Comparison of ENCODE assay signal across 8 cellular contexts in genomic region chr1:23556661-23557470, GRCh38. TPM values are rescaled to one million over a fixed set of nuclear protein-coding genes. Genes with fewer than 3 reads are reported as not detected.
DNase-seq lines count a peak whose midpoint lies in the region; ATAC-seq and TF ChIP-seq lines count a peak whose summit lies in the region.

No MANE protein-coding gene starts in this region.

- H3K4me2 ChIP-seq in SK-N-SH: peak overlapping the region; percentile 93

- H3K4me3 ChIP-seq in SK-N-SH (ENCODE audit: low read depth in 2 of 2, low read length in 1 of 2) (peak overlapping the region; percentile 88 to 92), sigmoid colon (peak overlapping the region; percentile 62 to 74 (median 68))

- CTCF ChIA-PET in SK-N-SH (lab: Yijun Ruan, JAX): interaction anchor here (1.3 to 18.2 kb wide), 9 partner anchors 8 to 135 kb away, joined by 3 to 708 read pairs (median 7); partner anchors contain the start of gene RPL11

- H3K9me2 ChIP-seq in SK-N-SH: no peaks in the 10 kb centered on the region

- intact Hi-C loops in sigmoid colon (cut with DNase I): loop anchor here (5.0 kb wide), 1 partner anchor 380 kb away; no protein-coding TSS in a partner anchor

- 47% methylated on average over 4 of the region's 4 CpGs for WGBS in SK-N-SH (ENCODE audit: low lambda C conversion rate)
- WGBS in sigmoid colon, 2 donors: 29 to 54% methylated on average over 4 of the region's 4 CpGs

- H4K20me1 ChIP-seq in SK-N-SH (ENCODE audit: insufficient read depth): peaks cover 30% of the 10 kb centered on the region

- peak; percentile 42 to 47 for DNase-seq in SHP77 (lab: John Stamatoyannopoulos, UW)
- DNase-seq in SHP77 treated with DMSO at 0.1 percent for 48 hours (lab: John Stamatoyannopoulos, UW): no peak
- no peak for DNase-seq in SK-N-SH
- peak; percentile 32 for DNase-seq in fibroblast of peridontal ligament (ENCODE audit: extremely low read depth)
- DNase-seq in sigmoid colon: no peak
- no peak for DNase-seq in LoVo (ENCODE audit: low spot score)

- H2AFZ ChIP-seq in SK-N-SH (ENCODE audit: low read depth): no peak overlapping the region

- peak overlapping the region; percentile 99 for H3K9ac ChIP-seq in SK-N-SH

- no peak for ATAC-seq in HG03175 (IDR thresholded peaks at IDR 0.05; ENCODE audit: unreplicated experiment)
- no peak for ATAC-seq in HG03108 (IDR thresholded peaks at IDR 0.05; ENCODE audit: unreplicated experiment)

- H3K79me2 ChIP-seq in SK-N-SH (ENCODE audit: insufficient read depth): peaks cover 41% of the 10 kb centered on the region

- H3K27ac ChIP-seq in SK-N-SH (ENCODE audit: low read depth in 2 of 2, low read length in 1 of 2): peak overlapping the region; percentile 98 to 100
- peak overlapping the region; percentile 89 to 96 (median 96) for H3K27ac ChIP-seq in sigmoid colon

- H3F3A ChIP-seq in SK-N-SH (replicated peaks; ENCODE audit: insufficient read depth): peaks cover 67% of the 10 kb centered on the region

- H3K9me3 ChIP-seq in SK-N-SH (no peaks in the 10 kb centered on the region), sigmoid colon (no peaks in the 10 kb centered on the region)

- H3K36me3 ChIP-seq in SK-N-SH (replicated peaks in 1 of 2; ENCODE audit: control insufficient read depth in 1 of 2, insufficient read depth in 2 of 2, low read length in 1 of 2): peaks cover 2 to 23% of the 10 kb centered on the region in 2 experiments
- no peaks in the 10 kb centered on the region for H3K36me3 ChIP-seq in sigmoid colon

- TF ChIP-seq EP300 in SK-N-SH (IDR thresholded peaks at IDR 0.05; ENCODE audit: borderline replicate concordance in 1 of 2, low read depth in 1 of 2, low read length in 1 of 2) (0 out of 4 replicates have a peak, but pooled peaks of 1 of the 2 experiments have one; percentile 3), sigmoid colon (IDR thresholded peaks at IDR 0.05) (no peak)

- POLR2A ChIA-PET in SK-N-SH (lab: Yijun Ruan, JAX): interaction anchor here (1.0 to 1.3 kb wide), 2 partner anchors 63 to 76 kb away, joined by 3 to 4 read pairs; no protein-coding TSS in a partner anchor

- no peak for TF ChIP-seq RAD21 in SK-N-SH (IDR thresholded peaks at IDR 0.05; ENCODE audit: low read length)

- peaks cover 53 to 81% of the 10 kb centered on the region in 2 experiments for H3K4me1 ChIP-seq in SK-N-SH (ENCODE audit: control insufficient read depth in 1 of 2, insufficient read depth in 2 of 2, low read depth in 1 of 2, low read length in 1 of 2)
- H3K4me1 ChIP-seq in sigmoid colon: peaks cover 0 to 72% (median 67%) of the 10 kb centered on the region in 4 donors

- no peak for TF ChIP-seq POLR2A in sigmoid colon (IDR thresholded peaks at IDR 0.05)

- TF ChIP-seq CTCF in SK-N-SH (IDR thresholded peaks at IDR 0.05) (no peak), sigmoid colon (IDR thresholded peaks at IDR 0.05) (no peak)

- H3K27me3 ChIP-seq in SK-N-SH (ENCODE audit: insufficient read depth) (no peaks in the 10 kb centered on the region), sigmoid colon (no peaks in the 10 kb centered on the region)

TF ChIP-seq in SK-N-SH, 30 proteins besides CTCF, POLR2A, EP300 and RAD21:
- TF ChIP-seq TCF12 (IDR thresholded peaks at IDR 0.05) (peak; percentile 50), CHD2 (IDR thresholded peaks at IDR 0.05; ENCODE audit: low read length, partially characterized antibody) (no peak), TEAD4 (IDR thresholded peaks at IDR 0.05; ENCODE audit: borderline replicate concordance, insufficient read depth) (no peak), FOXJ3 (CRISPR knock-in tag; IDR thresholded peaks at IDR 0.05) (no peak), FOXM1 (IDR thresholded peaks at IDR 0.05; ENCODE audit: low read depth) (no peak), RXRA (IDR thresholded peaks at IDR 0.05; ENCODE audit: borderline replicate concordance, low read depth) (no peak), MAX (IDR thresholded peaks at IDR 0.05; ENCODE audit: low read depth) (peak; percentile 1; the same call in 1 of the 2 replicates), REST (IDR thresholded peaks at IDR 0.05; ENCODE audit: low read depth, low read length) (no peak), YY1 (IDR thresholded peaks at IDR 0.05; ENCODE audit: low read depth) (no peak), MEF2A (IDR thresholded peaks at IDR 0.05; ENCODE audit: borderline replicate concordance, low read depth) (no peak), SMC3 (IDR thresholded peaks at IDR 0.05; ENCODE audit: low read depth, low read length) (no peak), ELF1 (IDR thresholded peaks at IDR 0.05) (no peak), MXI1 (IDR thresholded peaks at IDR 0.05; ENCODE audit: low read depth, low read length) (no peak), POLR2AphosphoS5 (IDR thresholded peaks at IDR 0.05; ENCODE audit: low read depth, low read length) (peak; percentile 43), NFIC (IDR thresholded peaks at IDR 0.05; ENCODE audit: borderline replicate concordance) (no peak), RFX5 (IDR thresholded peaks at IDR 0.05; ENCODE audit: low read length) (no peak), PBX3 (IDR thresholded peaks at IDR 0.05) (no peak; the same call in 1 of the 2 replicates), SIN3A (IDR thresholded peaks at IDR 0.05; ENCODE audit: borderline replicate concordance, low read depth, low read length) (0 out of 2 replicates have a peak, but pooled peaks have one; percentile 13), JUND (IDR thresholded peaks at IDR 0.05) (peak; percentile 4; the same call in 1 of the 2 replicates)

RNA-seq across cellular contexts. Expression of gene ID3, which starts 2.4 kb away (rescaled TPM):
- 394 and 504 TPM in 2 replicates for polyA plus RNA-seq in SK-N-SH (2012; rRNA removed)
- polyA plus RNA-seq in SK-N-SH (2012; cell fraction: cytosol; rRNA removed): 247 and 268 TPM in 2 replicates
- polyA plus RNA-seq in SK-N-SH (2012; cell fraction: nucleus; rRNA removed): 1,333 and 1,662 TPM in 2 replicates
- 100 to 1,000 TPM in 2 of 4 donors, 10 to 100 TPM in 2; 72.1 to 144 (median 92.6) TPM for total RNA-seq in sigmoid colon
- polyA plus RNA-seq in sigmoid colon: 100 to 1,000 TPM; 114 to 232 (median 220) TPM

RNA-seq across cellular contexts. Expression of gene E2F2, which starts 25.8 kb away (rescaled TPM):
- polyA plus RNA-seq in SK-N-SH (2012; rRNA removed) (0.43 and 0.44 TPM in 2 replicates), sigmoid colon (10 to 100 TPM in 1 of 3 donors, 1 to 10 TPM in 2; 2.4 to 10.6 (median 6.0) TPM)
- polyA plus RNA-seq in SK-N-SH (2012; cell fraction: cytosol; rRNA removed): 0.30 and 0.47 TPM in 2 replicates
- polyA plus RNA-seq in SK-N-SH (2012; cell fraction: nucleus; rRNA removed): 1.1 and 1.7 TPM in 2 replicates
- total RNA-seq in sigmoid colon: under 1 TPM in 2 of 4 donors, not detected in 2; 0.14 to 0.28 TPM

Comparison
In these comparisons a context has a peak if more than half of its experiments do, and no peak if none do; other contexts are left out.
1. DNase-seq: peak in SHP77 (2 of 2) and fibroblast of peridontal ligament (single experiment); none in SHP77 treated with DMSO at 0.1 percent for 48 hours (single experiment), SK-N-SH (single experiment), sigmoid colon (single experiment) and LoVo (single experiment).